ENCODE assay signal across 15 cellular contexts in genomic region chrX:8306296-8306975, GRCh38.
A peak's percentile ranks its signal among the peaks of the same experiment; 100 is the strongest.
DNase-seq lines count a peak whose midpoint lies in the region.
"Had no signal": no experiment of that assay in that cellular context is flagged by ENCODE, and none has a peak within 500 bp of the region (broad histone marks: within the 10 kb centered on the region; RNA-seq: fewer than 3 reads in every experiment).

No MANE protein-coding gene starts in this region.

- no peaks in the 10 kb centered on the region for H3K9me3 ChIP-seq in MG63

- in situ Hi-C loops in G401 (cut with HindIII; ENCODE audit: low sequenced_read_pairs) = no loop called here

- H3K36me3 ChIP-seq in MG63 = no peaks in the 10 kb centered on the region

- no peaks in the 10 kb centered on the region for H3K27me3 ChIP-seq in MG63

- H3K4me3 ChIP-seq in MG63 = no peak overlapping the region

- DNase-seq in G401 (ENCODE audit: low spot score) (peak; percentile 1), globus pallidus (ENCODE audit: low spot score) (peak; percentile 38), midbrain (lab: John Stamatoyannopoulos, UW) (peak; percentile 60), superior temporal gyrus (ENCODE audit: extremely low spot score) (peak; percentile 7), MG63 (no peak), HK-2 (ENCODE audit: unreplicated experiment) (no peak), NCI-H2107 treated with DMSO at 0.1 percent for 48 hours (lab: John Stamatoyannopoulos, UW; ENCODE audit: unreplicated experiment) (no peak)
- DNase-seq: CD8-positive, alpha-beta T cell; COR-L47; DMS153; DMS79 treated with DMSO at 0.1 percent for 48 hours; EL; GDM1; HCEC 1CT; HFFc6 had no signal

Comparison
In these comparisons a context has a peak if more than half of its experiments do, and no peak if none do; other contexts are left out.
1. DNase-seq: peak in G401 (single experiment), globus pallidus (single experiment), midbrain (single experiment) and superior temporal gyrus (single experiment); none in MG63 (single experiment), HK-2 (single experiment) and NCI-H2107 treated with DMSO at 0.1 percent for 48 hours (single experiment).